Comparison of ENCODE assay signal across 8 cellular contexts in genomic region chr7:29987821-29988317, GRCh38.
A peak's percentile ranks its signal among the peaks of the same experiment; 100 is the strongest.
DNase-seq lines count a peak whose midpoint lies in the region; ATAC-seq and TF ChIP-seq lines count a peak whose summit lies in the region.

No MANE protein-coding gene starts in this region.

- ATAC-seq in stimulated activated naive B cell treated with anti-CD40 and anti-IgM and Interleukin-4, amounts not matched to agents 10 μg/mL and 1 μg/mL and 100 μg/mL, for 72 hours (replicated peaks) = peak in 1 of 2 donors; percentile 20
- no peak for ATAC-seq in GM21717 (IDR thresholded peaks at IDR 0.05; ENCODE audit: unreplicated experiment)

- peak overlapping the region; percentile 76 to 80 for H3K4me3 Mint-ChIP-seq in stimulated activated naive B cell treated with anti-CD40 and anti-IgM and Interleukin-4, amounts not matched to agents 10 μg/mL and 1 μg/mL and 100 μg/mL, for 72 hours

- H3K9me3 Mint-ChIP-seq in stimulated activated naive B cell treated with anti-CD40 and anti-IgM and Interleukin-4, amounts not matched to agents 10 μg/mL and 1 μg/mL and 100 μg/mL, for 72 hours = no peaks in the 10 kb centered on the region

- H3K36me3 Mint-ChIP-seq in stimulated activated naive B cell treated with anti-CD40 and anti-IgM and Interleukin-4, amounts not matched to agents 10 μg/mL and 1 μg/mL and 100 μg/mL, for 72 hours = no peaks in the 10 kb centered on the region

- peaks cover 5 to 14% of the 10 kb centered on the region in 2 donors for H3K27me3 Mint-ChIP-seq in stimulated activated naive B cell treated with anti-CD40 and anti-IgM and Interleukin-4, amounts not matched to agents 10 μg/mL and 1 μg/mL and 100 μg/mL, for 72 hours

- DNase-seq in NCI-H146 (lab: John Stamatoyannopoulos, UW) (peak; percentile 39), NCI-H146 treated with DMSO at 0.1 percent for 48 hours (lab: John Stamatoyannopoulos, UW; ENCODE audit: unreplicated experiment) (no peak), LNCaP clone FGC (ENCODE audit: low read depth) (peak; percentile 10), amniotic stem cell (lab: John Stamatoyannopoulos, UW) (peak; percentile 79), iPS-NIHi7 (ENCODE audit: extremely low spot score) (peak; percentile 35), NCI-H1436 (lab: John Stamatoyannopoulos, UW) (no peak)
- no peak for DNase-seq in stimulated activated naive B cell treated with anti-CD40 and anti-IgM and Interleukin-4, amounts not matched to agents 10 μg/mL and 1 μg/mL and 100 μg/mL, for 72 hours

- no peak for TF ChIP-seq CTCF in LNCaP clone FGC (IDR thresholded peaks at IDR 0.05; ENCODE audit: control insufficient read depth, extremely low read depth, insufficient read depth)

- H3K4me1 Mint-ChIP-seq in stimulated activated naive B cell treated with anti-CD40 and anti-IgM and Interleukin-4, amounts not matched to agents 10 μg/mL and 1 μg/mL and 100 μg/mL, for 72 hours = peaks cover 22 to 30% of the 10 kb centered on the region in 2 donors

- no peak overlapping the region for H3K4me3 ChIP-seq in LNCaP clone FGC (ENCODE audit: low read depth, low read length)

- H3K27ac Mint-ChIP-seq in stimulated activated naive B cell treated with anti-CD40 and anti-IgM and Interleukin-4, amounts not matched to agents 10 μg/mL and 1 μg/mL and 100 μg/mL, for 72 hours = peak overlapping the region; percentile 84

Comparison
In these comparisons a context has a peak if more than half of its experiments do, and no peak if none do; other contexts are left out.
1. DNase-seq: peak in NCI-H146 (single experiment), LNCaP clone FGC (single experiment), amniotic stem cell (single experiment) and iPS-NIHi7 (single experiment); none in NCI-H146 treated with DMSO at 0.1 percent for 48 hours (single experiment), stimulated activated naive B cell treated with anti-CD40 and anti-IgM and Interleukin-4, amounts not matched to agents 10 μg/mL and 1 μg/mL and 100 μg/mL, for 72 hours (single experiment) and NCI-H1436 (single experiment).